10 cellular contexts compared by ENCODE assay signal in the genomic region with DNA sequence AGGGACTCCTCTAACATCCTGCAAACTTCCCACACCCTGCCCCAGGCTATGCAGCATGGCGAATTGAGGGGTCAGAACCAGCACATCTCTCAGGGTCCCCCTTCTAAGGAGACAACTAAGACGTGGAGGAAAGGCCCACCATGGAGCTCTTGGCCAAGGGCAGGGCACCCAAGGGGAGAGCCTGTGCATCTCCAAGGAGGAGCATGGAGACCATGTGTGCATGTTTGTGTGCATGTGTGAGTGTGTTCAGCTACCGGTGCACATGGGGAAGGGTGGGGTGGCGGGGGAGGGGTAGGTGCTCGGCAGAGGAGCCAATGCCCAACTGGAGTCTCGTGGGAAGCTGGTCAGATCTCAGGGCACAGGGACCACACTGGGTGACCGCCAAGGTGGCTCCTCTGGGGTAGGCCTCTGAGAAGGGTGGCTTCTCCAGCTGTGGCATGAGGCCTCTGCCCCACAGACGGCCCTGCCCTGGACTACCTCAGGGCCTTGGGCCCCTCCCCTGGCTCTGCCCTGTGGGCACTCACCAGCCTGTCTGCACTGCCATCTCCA.
A peak's percentile ranks its signal among the peaks of the same experiment; 100 is the strongest.
DNase-seq lines count a peak whose midpoint lies in the region; ATAC-seq and TF ChIP-seq lines count a peak whose summit lies in the region.
"Had no signal": no experiment of that assay in that cellular context is flagged by ENCODE, and none has a peak within 500 bp of the region (broad histone marks: within the 10 kb centered on the region; RNA-seq: fewer than 3 reads in every experiment).

No MANE protein-coding gene starts in this region.

- H3K4me3 Mint-ChIP-seq in stimulated activated effector memory CD8-positive, alpha-beta T cell treated with anti-CD3 and anti-CD28 coated beads, Interleukin-12 subunit alpha, Interleukin-12 subunit beta, amount 100 ng/mL, for 72 hours = no peak overlapping the region
- H3K4me3 Mint-ChIP-seq: stimulated activated naive CD8-positive, alpha-beta T cell treated with anti-CD3 and anti-CD28 coated beads, Interleukin-15, Interleukin-2, amounts not matched to agents 100 ng/mL and 50 ng/mL, for 24 hours had no signal

- H3K4me3 ChIP-seq in ascending aorta = no peak overlapping the region

- H3K4me1 Mint-ChIP-seq in stimulated activated effector memory CD8-positive, alpha-beta T cell treated with anti-CD3 and anti-CD28 coated beads, Interleukin-12 subunit alpha, Interleukin-12 subunit beta, amount 100 ng/mL, for 72 hours = peaks cover 18% of the 10 kb centered on the region

- intact Hi-C loops in ascending aorta (cut with DNase I) = no loop called here

- H3K9me3 ChIP-seq in ascending aorta = no peaks in the 10 kb centered on the region

- no peaks in the 10 kb centered on the region for H3K36me3 Mint-ChIP-seq in stimulated activated effector memory CD8-positive, alpha-beta T cell treated with anti-CD3 and anti-CD28 coated beads, Interleukin-12 subunit alpha, Interleukin-12 subunit beta, amount 100 ng/mL, for 72 hours

- H3K27me3 ChIP-seq in ascending aorta = no peaks in the 10 kb centered on the region

- TF ChIP-seq CTCF in ascending aorta (IDR thresholded peaks at IDR 0.05) = no peak

- H3K36me3 ChIP-seq in ascending aorta = no peaks in the 10 kb centered on the region

- H3K9me3 Mint-ChIP-seq in stimulated activated effector memory CD8-positive, alpha-beta T cell treated with anti-CD3 and anti-CD28 coated beads, Interleukin-12 subunit alpha, Interleukin-12 subunit beta, amount 100 ng/mL, for 72 hours = no peaks in the 10 kb centered on the region
- H3K9me3 Mint-ChIP-seq: stimulated activated naive CD8-positive, alpha-beta T cell treated with anti-CD3 and anti-CD28 coated beads, Interleukin-15, Interleukin-2, amounts not matched to agents 100 ng/mL and 50 ng/mL, for 24 hours had no signal

- H3K27ac Mint-ChIP-seq in stimulated activated effector memory CD8-positive, alpha-beta T cell treated with anti-CD3 and anti-CD28 coated beads, Interleukin-12 subunit alpha, Interleukin-12 subunit beta, amount 100 ng/mL, for 72 hours = no peak overlapping the region
- H3K27ac Mint-ChIP-seq: stimulated activated naive CD8-positive, alpha-beta T cell treated with anti-CD3 and anti-CD28 coated beads, Interleukin-15, Interleukin-2, amounts not matched to agents 100 ng/mL and 50 ng/mL, for 24 hours had no signal

- H3K4me1 ChIP-seq in ascending aorta = peaks cover 0 to 2% of the 10 kb centered on the region in 2 donors

- H3K27ac ChIP-seq in ascending aorta = no peak overlapping the region

- peak; percentile 2 for ATAC-seq in GM21786 (IDR thresholded peaks at IDR 0.05; ENCODE audit: unreplicated experiment)
- ATAC-seq in stimulated activated effector memory CD8-positive, alpha-beta T cell treated with anti-CD3 and anti-CD28 coated beads, Interleukin-12 subunit alpha, Interleukin-12 subunit beta, amount 100 ng/mL, for 72 hours = peak; percentile 1

- peak; percentile 0 for DNase-seq in activated CD4-positive, alpha-beta T cell treated with anti-CD3 and anti-CD28 coated beads for 1 hour
- DNase-seq in activated CD4-positive, alpha-beta T cell treated with anti-CD3 and anti-CD28 coated beads, Interleukin-2, amount 50 U/mL, for 4 hours = no peak
- DNase-seq in ascending aorta (ENCODE audit: low spot score in 2 of 2) (peak; percentile 2 to 49), SHP77 treated with DMSO at 0.1 percent for 48 hours (lab: John Stamatoyannopoulos, UW) (no peak), NCI-H526 treated with DMSO at 0.1 percent for 48 hours (lab: John Stamatoyannopoulos, UW) (no peak), SK-N-DZ (ENCODE audit: low spot score) (no peak)
- DNase-seq in stimulated activated effector memory CD8-positive, alpha-beta T cell treated with anti-CD3 and anti-CD28 coated beads, Interleukin-12 subunit alpha, Interleukin-12 subunit beta, amount 100 ng/mL, for 72 hours (ENCODE audit: low spot score in 2 of 2) = no peak
- DNase-seq: occipital lobe had no signal

Comparison
In these comparisons a context has a peak if more than half of its experiments do, and no peak if none do; other contexts are left out.
1. DNase-seq: peak in activated CD4-positive, alpha-beta T cell treated with anti-CD3 and anti-CD28 coated beads for 1 hour (single experiment) and ascending aorta (2 of 2); none in activated CD4-positive, alpha-beta T cell treated with anti-CD3 and anti-CD28 coated beads, Interleukin-2, amount 50 U/mL, for 4 hours (0 of 2), stimulated activated effector memory CD8-positive, alpha-beta T cell treated with anti-CD3 and anti-CD28 coated beads, Interleukin-12 subunit alpha, Interleukin-12 subunit beta, amount 100 ng/mL, for 72 hours (0 of 2), SHP77 treated with DMSO at 0.1 percent for 48 hours (single experiment), NCI-H526 treated with DMSO at 0.1 percent for 48 hours (single experiment) and SK-N-DZ (single experiment).